In the genomic region with DNA sequence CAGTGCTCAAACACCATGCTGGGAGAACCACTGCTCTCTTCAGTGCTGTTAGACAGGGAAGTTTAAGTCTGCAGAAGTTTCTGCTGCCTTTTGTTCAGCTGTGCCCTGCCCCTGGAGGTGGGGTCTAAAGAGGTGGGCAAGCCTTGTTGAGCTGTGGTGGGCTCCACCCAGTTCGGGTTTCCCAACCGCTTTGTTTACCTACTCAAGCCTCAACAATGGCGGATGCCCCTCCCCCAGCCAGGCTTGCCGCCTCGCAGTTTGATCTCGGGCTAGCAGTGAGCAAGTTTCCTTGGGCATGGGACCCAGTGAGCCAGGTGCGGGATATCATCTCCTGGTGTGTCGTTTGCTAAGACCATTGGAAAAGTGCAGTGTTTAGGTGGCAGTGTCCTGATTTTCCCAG, we compare ENCODE assay signal across 1 cellular context.
A peak's percentile ranks its signal among the peaks of the same experiment; 100 is the strongest.
TF ChIP-seq lines count a peak whose summit lies in the region.

No MANE protein-coding gene starts in this region.

TF ChIP-seq in H1, 55 proteins besides CTCF, POLR2A, EP300 and RAD21:
- TF ChIP-seq KDM1A (IDR thresholded peaks at IDR 0.05; ENCODE audit: borderline replicate concordance, low read length) (no peak), YY1 (IDR thresholded peaks at IDR 0.05; ENCODE audit: low read depth, low read length) (peak; percentile 40; the same call in 1 of the 2 replicates), ASH2L (IDR thresholded peaks at IDR 0.05; ENCODE audit: low read length) (no peak), SIN3A (conservative IDR thresholded peaks at IDR 0.05 in 1 of 2, IDR thresholded peaks at IDR 0.05 in 1 of 2; ENCODE audit: low read depth in 1 of 2, low read length in 2 of 2) (no peak), JUN (IDR thresholded peaks at IDR 0.05; ENCODE audit: low read depth, low read length) (no peak)
